22 cellular contexts compared by ENCODE assay signal in genomic region chr6:101236709-101237108, GRCh38.
DNase-seq lines count a peak whose midpoint lies in the region; ATAC-seq and TF ChIP-seq lines count a peak whose summit lies in the region.
"Had no signal": no experiment of that assay in that cellular context is flagged by ENCODE, and none has a peak within 500 bp of the region (broad histone marks: within the 10 kb centered on the region; RNA-seq: fewer than 3 reads in every experiment).

No MANE protein-coding gene starts in this region.

- no peak overlapping the region for H2AFZ ChIP-seq in PC-3 (ENCODE audit: low read length)
- H2AFZ ChIP-seq: GM23338 had no signal

- H3K9ac ChIP-seq in PC-3 (ENCODE audit: low read length) = no peak overlapping the region
- H3K9ac ChIP-seq: BLaER1 treated with 17β-estradiol and CSF1 and Interleukin-3, amounts not matched to agents 10 nM and 100 nM had no signal

- DNase-seq in NCI-H748 (lab: John Stamatoyannopoulos, UW; ENCODE audit: unreplicated experiment) (peak; percentile 25), NCI-H748 treated with DMSO at 0.1 percent for 48 hours (lab: John Stamatoyannopoulos, UW) (no peak), DMS53 (lab: John Stamatoyannopoulos, UW) (peak; percentile 82), NCI-H2029 treated with DMSO at 0.1 percent for 48 hours (lab: John Stamatoyannopoulos, UW) (peak; percentile 20), PC-3 (peak; percentile 52), islet precursor cell (no peak)
- no peak for DNase-seq in stimulated activated CD4-positive, alpha-beta T cell treated with anti-CD3 and anti-CD28 coated beads, Interleukin-4, amount 100 ng/mL, for 1 hour
- DNase-seq: 8988T; ACHN; AML-193; BE2C; Calu3; CD4-positive, alpha-beta T cell; CD8-positive, alpha-beta memory T cell; COR-L47; DND-41; H9 had no signal

- no peak overlapping the region for H3K4me3 ChIP-seq in PC-3 (ENCODE audit: low read length)
- H3K4me3 ChIP-seq: A549; BLaER1 treated with 17β-estradiol and CSF1 and Interleukin-3, amounts not matched to agents 10 nM and 100 nM; GM12878; GM23338 had no signal

- POLR2A ChIA-PET in PC-3 (lab: Charles Lee; ENCODE audit: unreplicated experiment) = no interaction called here

- no peaks in the 10 kb centered on the region for H3K9me3 ChIP-seq in PC-3 (ENCODE audit: low read length)
- H3K9me3 ChIP-seq: A549; BE2C; BLaER1 treated with 17β-estradiol and CSF1 and Interleukin-3, amounts not matched to agents 10 nM and 100 nM had no signal

- no peaks in the 10 kb centered on the region for H3K9me2 ChIP-seq in PC-3 (replicated peaks; ENCODE audit: low read length)

- 0 out of 2 replicates have a peak, but pooled peaks cover 4% of the 10 kb centered on the region for H3K4me1 ChIP-seq in PC-3 (ENCODE audit: insufficient read depth, low read length)
- H3K4me1 ChIP-seq: A549; BE2C; BLaER1 treated with 17β-estradiol and CSF1 and Interleukin-3, amounts not matched to agents 10 nM and 100 nM had no signal

- no peaks in the 10 kb centered on the region for H3K79me2 ChIP-seq in PC-3 (ENCODE audit: low read length)

- H4K20me1 ChIP-seq in PC-3 (ENCODE audit: low read length) = no peaks in the 10 kb centered on the region
- H4K20me1 ChIP-seq: BLaER1 treated with 17β-estradiol and CSF1 and Interleukin-3, amounts not matched to agents 10 nM and 100 nM had no signal

- H3K36me3 ChIP-seq in PC-3 (ENCODE audit: low read depth, low read length) = no peaks in the 10 kb centered on the region
- H3K36me3 ChIP-seq: BE2C; BLaER1 treated with 17β-estradiol and CSF1 and Interleukin-3, amounts not matched to agents 10 nM and 100 nM had no signal

- H3K27ac ChIP-seq in PC-3 (ENCODE audit: low read length) = no peak overlapping the region
- H3K27ac ChIP-seq: A549; BLaER1 treated with 17β-estradiol and CSF1 and Interleukin-3, amounts not matched to agents 10 nM and 100 nM had no signal

- peak; percentile 97 for ATAC-seq in PC-3
- ATAC-seq: A549, GM12878, GM23338, HCT116 had no signal

- no TSS peak for BruUV-seq in PC-3 (replicated peaks; lab: Mats Ljungman, UMichigan)

- CTCF ChIA-PET in PC-3 (lab: Charles Lee) = no interaction called here

- intact Hi-C loops in PC-3 (cut with micrococcal nuclease) = no loop called here

- H3K27me3 ChIP-seq in PC-3 (ENCODE audit: low read length) = no peaks in the 10 kb centered on the region
- H3K27me3 ChIP-seq: BE2C; BLaER1 treated with 17β-estradiol and CSF1 and Interleukin-3, amounts not matched to agents 10 nM and 100 nM had no signal

- H3K4me2 ChIP-seq in PC-3 (ENCODE audit: low read length) = no peak overlapping the region
- H3K4me2 ChIP-seq: A549; BLaER1 treated with 17β-estradiol and CSF1 and Interleukin-3, amounts not matched to agents 10 nM and 100 nM; GM23338 had no signal

- no peaks in the 10 kb centered on the region for H3F3A ChIP-seq in PC-3 (ENCODE audit: low read length, unreplicated experiment)

- no peak for TF ChIP-seq CTCF in PC-3 (conservative IDR thresholded peaks at IDR 0.05; ENCODE audit: low read depth, low read length)

Comparison
In these comparisons a context has a peak if more than half of its experiments do, and no peak if none do; other contexts are left out.
1. DNase-seq: peak in NCI-H748 (single experiment), DMS53 (single experiment), NCI-H2029 treated with DMSO at 0.1 percent for 48 hours (single experiment) and PC-3 (single experiment); none in NCI-H748 treated with DMSO at 0.1 percent for 48 hours (single experiment), islet precursor cell (single experiment) and stimulated activated CD4-positive, alpha-beta T cell treated with anti-CD3 and anti-CD28 coated beads, Interleukin-4, amount 100 ng/mL, for 1 hour (single experiment).